In the genomic region with DNA sequence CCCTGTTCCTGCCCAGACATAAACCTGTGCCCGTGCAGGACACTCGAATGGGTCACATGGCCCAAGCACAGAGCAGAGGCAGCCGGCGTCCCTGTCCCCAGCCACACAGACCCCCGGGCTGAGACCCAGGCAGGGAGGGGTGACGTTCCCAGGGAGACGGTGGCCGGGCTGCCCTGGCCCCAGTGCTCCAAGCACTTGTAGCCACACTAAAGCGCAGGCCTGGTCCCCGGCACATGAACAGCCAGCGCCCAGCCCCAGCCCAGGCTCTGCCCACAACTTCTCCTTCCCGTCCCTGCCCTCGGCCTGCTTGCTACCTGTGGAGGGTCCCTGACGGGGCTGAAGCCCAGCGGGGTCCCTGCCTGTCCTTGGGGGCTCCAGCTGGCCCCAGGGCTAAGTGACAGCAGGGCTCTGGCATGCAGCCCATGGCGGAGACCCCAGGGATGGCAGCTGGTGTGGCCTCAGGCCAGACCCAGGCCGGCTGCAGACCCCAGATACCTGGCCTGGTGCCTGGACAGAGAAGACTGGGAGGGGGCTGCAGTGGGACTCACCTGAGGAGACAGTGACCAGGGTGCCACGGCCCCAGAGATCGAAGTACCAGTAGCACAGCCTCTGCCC, we compare ENCODE assay signal across 15 cellular contexts.
DNase-seq lines count a peak whose midpoint lies in the region; ATAC-seq and TF ChIP-seq lines count a peak whose summit lies in the region.
"Had no signal": no experiment of that assay in that cellular context is flagged by ENCODE, and none has a peak within 500 bp of the region (broad histone marks: within the 10 kb centered on the region; RNA-seq: fewer than 3 reads in every experiment).

No MANE protein-coding gene starts in this region.

- H3K27me3 Mint-ChIP-seq in osteocyte (ENCODE audit: unreplicated experiment) = no peaks in the 10 kb centered on the region
- H3K27me3 Mint-ChIP-seq: central memory CD8-positive, alpha-beta T cell had no signal

- no peak overlapping the region for H3K27ac Mint-ChIP-seq in osteocyte (ENCODE audit: unreplicated experiment)

- H3K36me3 ChIP-seq in BE2C = no peaks in the 10 kb centered on the region
- no peaks in the 10 kb centered on the region for H3K36me3 ChIP-seq in H7 (replicated peaks; ENCODE audit: control insufficient read depth, insufficient read depth, low read length)

- H3K27me3 ChIP-seq in BE2C (no peaks in the 10 kb centered on the region), H7 (ENCODE audit: control insufficient read depth, insufficient read depth, low read length) (no peaks in the 10 kb centered on the region), dorsolateral prefrontal cortex (peaks cover 0 to 34% (median 11%) of the 10 kb centered on the region in 45 donors)
- H3K27me3 ChIP-seq: BLaER1 had no signal

- DNase-seq in BE2C = peak; percentile 38
- peak; percentile 31 for DNase-seq in H7
- peak in 8 of 10 donors; percentile 1 to 43 (median 22) for DNase-seq in dorsolateral prefrontal cortex
- peak; percentile 83 for DNase-seq in osteocyte (ENCODE audit: extremely low spot score, unreplicated experiment)
- no peak for DNase-seq in GM20000 (ENCODE audit: low spot score)
- DNase-seq in amniotic stem cell (lab: John Stamatoyannopoulos, UW) = no peak
- DNase-seq: activated effector memory CD4-positive, alpha-beta T cell treated with Interleukin-2 at 50 U/mL for 16 hours; NCI-H1048; NCI-H446 treated with DMSO at 0.1 percent for 48 hours; nucleus accumbens had no signal

- H3K9me3 ChIP-seq in BE2C = no peaks in the 10 kb centered on the region
- H3K9me3 ChIP-seq: BLaER1 had no signal

- H3K4me3 ChIP-seq in BE2C (ENCODE audit: low read depth, low read length) = no peak overlapping the region
- no peak overlapping the region for H3K4me3 ChIP-seq in H7 (ENCODE audit: insufficient read depth, low read depth, low read length)
- H3K4me3 ChIP-seq in dorsolateral prefrontal cortex = no peak overlapping the region
- H3K4me3 ChIP-seq: lung had no signal

- H3K27ac ChIP-seq in dorsolateral prefrontal cortex = no peak overlapping the region

- no peak for TF ChIP-seq CTCF in BE2C (IDR thresholded peaks at IDR 0.05; ENCODE audit: low read depth, low read length)
- no peak for TF ChIP-seq CTCF in dorsolateral prefrontal cortex (IDR thresholded peaks at IDR 0.05 in 54 of 56, conservative IDR thresholded peaks at IDR 0.05 in 2 of 56; ENCODE audit: low read depth in 1 of 56, partially characterized antibody in 56 of 56)
- TF ChIP-seq CTCF in osteocyte (IDR thresholded peaks at IDR 0.05) = no peak
- no peak for TF ChIP-seq CTCF in GM20000 (IDR thresholded peaks at IDR 0.05; ENCODE audit: extremely low read depth, missing control alignments)

- no peaks in the 10 kb centered on the region for H3K4me1 Mint-ChIP-seq in osteocyte (ENCODE audit: unreplicated experiment)

- ATAC-seq in GM19351 (IDR thresholded peaks at IDR 0.05; ENCODE audit: unreplicated experiment) (no peak), GM18519 (IDR thresholded peaks at IDR 0.05; ENCODE audit: low FRiP score, unreplicated experiment) (no peak)

- no peaks in the 10 kb centered on the region for H3K36me3 Mint-ChIP-seq in osteocyte (ENCODE audit: unreplicated experiment)

- intact Hi-C loops in dorsolateral prefrontal cortex (cut with DNase I) = no loop called here

- H3K9me3 Mint-ChIP-seq in osteocyte (ENCODE audit: unreplicated experiment) = peaks cover 26% of the 10 kb centered on the region
- H3K9me3 Mint-ChIP-seq: central memory CD8-positive, alpha-beta T cell had no signal

- no peak overlapping the region for H3K4me3 Mint-ChIP-seq in osteocyte (ENCODE audit: unreplicated experiment)

- H3K4me1 ChIP-seq in BE2C = peaks cover 15% of the 10 kb centered on the region
- H3K4me1 ChIP-seq: BLaER1 had no signal

Comparison
In these comparisons a context has a peak if more than half of its experiments do, and no peak if none do; other contexts are left out.
1. DNase-seq: peak in BE2C (single experiment), H7 (single experiment), dorsolateral prefrontal cortex (8 of 10) and osteocyte (single experiment); none in GM20000 (single experiment) and amniotic stem cell (single experiment).